In the genomic region with DNA sequence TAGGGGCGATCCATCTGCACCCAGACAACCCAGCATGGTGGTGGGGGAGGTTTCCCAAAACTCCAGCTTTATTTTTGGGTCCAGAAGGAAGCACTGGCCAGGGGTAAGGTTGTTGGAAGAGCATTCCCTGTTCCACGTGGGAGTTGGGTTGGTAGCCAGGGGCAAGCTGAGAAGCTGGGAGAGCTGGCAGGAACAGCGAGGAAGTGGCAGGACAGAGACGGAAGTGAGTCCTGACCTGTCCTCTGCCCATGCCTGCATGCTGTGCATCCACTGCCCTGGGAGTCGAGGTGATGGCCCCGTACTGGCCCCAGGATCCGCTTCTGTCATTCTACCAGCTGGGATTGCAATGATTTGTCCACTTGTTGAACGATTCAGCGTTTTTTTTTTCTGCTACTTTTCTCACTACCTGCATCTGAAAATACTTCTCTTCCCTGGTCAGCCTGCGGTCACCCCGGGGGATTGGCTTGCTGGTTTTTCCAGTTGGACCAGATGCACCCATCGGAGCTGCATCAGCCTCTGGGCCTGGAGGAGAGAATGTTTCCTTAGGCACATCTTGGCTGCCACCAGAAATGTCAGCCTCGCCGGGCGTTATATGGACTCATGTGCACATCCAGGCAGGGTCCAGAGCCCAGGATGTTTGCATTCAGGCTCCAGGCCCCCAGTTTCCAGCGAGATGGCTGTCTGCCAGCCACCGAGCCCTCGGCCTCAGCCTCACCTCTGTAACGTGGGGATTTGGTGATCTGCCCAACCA, we compare ENCODE assay signal across 24 cellular contexts. TPM values are rescaled to one million over a fixed set of nuclear protein-coding genes. Genes with fewer than 3 reads are reported as not detected.
A peak's percentile ranks its signal among the peaks of the same experiment; 100 is the strongest.
DNase-seq lines count a peak whose midpoint lies in the region; ATAC-seq and TF ChIP-seq lines count a peak whose summit lies in the region.
"Had no signal": no experiment of that assay in that cellular context is flagged by ENCODE, and none has a peak within 500 bp of the region (broad histone marks: within the 10 kb centered on the region; RNA-seq: fewer than 3 reads in every experiment).

No MANE protein-coding gene starts in this region.

- no peaks in the 10 kb centered on the region for H3K9me3 Mint-ChIP-seq in Caco-2 (ENCODE audit: unreplicated experiment)
- H3K9me3 Mint-ChIP-seq: activated naive CD4-positive, alpha-beta T cell treated with anti-CD3 and anti-CD28 coated beads for 36 hours; nephron progenitor cell; T-helper 1 cell treated with Interleukin-12 subunit alpha and Interleukin-12 subunit beta and Interleukin-4 antibody, amounts not matched to agents 30 μg/mL and 1 μg/mL, for 36 hours had no signal

- H3K4me3 ChIP-seq in Caco-2 (ENCODE audit: low read depth, low read length) (no peak overlapping the region), epithelial cell of esophagus (ENCODE audit: low read length) (no peak overlapping the region)
- H3K4me3 ChIP-seq: heart right ventricle, SJCRH30, skin epidermis had no signal

- DNase-seq in Caco-2 (peak; percentile 71), epithelial cell of esophagus (ENCODE audit: low read depth) (peak; percentile 58), mucosa of gallbladder (ENCODE audit: low spot score) (peak; percentile 72), activated gamma-delta T cell (lab: John Stamatoyannopoulos, UW) (no peak), NCI-H187 (lab: John Stamatoyannopoulos, UW) (no peak)
- DNase-seq: activated CD4-positive, alpha-beta T cell treated with anti-CD3 and anti-CD28 coated beads, Interleukin-2, amount 50 U/mL, for 4 hours; activated naive CD4-positive, alpha-beta T cell treated with anti-CD3 and anti-CD28 coated beads for 36 hours; activated T-cell treated with anti-CD3 and anti-CD28 coated beads for 4 hours; anterior cingulate cortex; DMS153; effector memory CD4-positive, alpha-beta T cell; heart right ventricle; mesenchymal stem cell; NCI-H2081; nephron progenitor cell; SJCRH30; WERI-Rb-1 had no signal

- peaks cover 8% of the 10 kb centered on the region for H3K36me3 Mint-ChIP-seq in Caco-2 (ENCODE audit: insufficient read depth, unreplicated experiment)

- TF ChIP-seq RAD21 in Ishikawa (IDR thresholded peaks at IDR 0.05; ENCODE audit: low read depth), result 0 out of 2 replicates have a peak, but pooled peaks have one; percentile 10

- peaks cover 11% of the 10 kb centered on the region for H3K4me1 ChIP-seq in Caco-2
- H3K4me1 ChIP-seq: heart right ventricle, SJCRH30 had no signal

- TF ChIP-seq CTCF in Caco-2 (IDR thresholded peaks at IDR 0.05; ENCODE audit: insufficient read depth in 1 of 2, low read depth in 1 of 2, low read length in 1 of 2, severe bottlenecking in 1 of 2, unreplicated experiment in 1 of 2) (no peak), epithelial cell of esophagus (IDR thresholded peaks at IDR 0.05; ENCODE audit: insufficient read depth, low read depth, low read length, missing control alignments) (no peak)

- no peaks in the 10 kb centered on the region for H3K27me3 ChIP-seq in Caco-2 (replicated peaks; ENCODE audit: control insufficient read depth, insufficient read depth, low read length)

- intact Hi-C loops in Caco-2 (cut with micrococcal nuclease; ENCODE audit: unreplicated experiment), result no loop called here

- CTCF ChIA-PET in Caco-2 (lab: Charles Lee), result interaction anchor here (0.6 to 0.7 kb wide), 2 partner anchors 29 to 42 kb away, joined by 3 to 5 read pairs; partner anchors contain the start of gene TMPRSS2

- TF ChIP-seq EP300 in Ishikawa (IDR thresholded peaks at IDR 0.05; ENCODE audit: borderline replicate concordance), result peak; percentile 68

- no peaks in the 10 kb centered on the region for H3K27me3 Mint-ChIP-seq in Caco-2 (ENCODE audit: insufficient read depth, unreplicated experiment)

- H3K4me3 Mint-ChIP-seq in Caco-2 (ENCODE audit: unreplicated experiment), result peak overlapping the region; percentile 48
- H3K4me3 Mint-ChIP-seq: activated naive CD4-positive, alpha-beta T cell treated with anti-CD3 and anti-CD28 coated beads for 36 hours; nephron progenitor cell; T-helper 1 cell treated with Interleukin-12 subunit alpha and Interleukin-12 subunit beta and Interleukin-4 antibody, amounts not matched to agents 30 μg/mL and 1 μg/mL, for 36 hours had no signal

- peak overlapping the region; percentile 63 for H3K27ac Mint-ChIP-seq in Caco-2 (ENCODE audit: unreplicated experiment)
- H3K27ac Mint-ChIP-seq: activated naive CD4-positive, alpha-beta T cell treated with anti-CD3 and anti-CD28 coated beads for 36 hours; nephron progenitor cell; progenitor cell of endocrine pancreas; T-helper 1 cell treated with Interleukin-12 subunit alpha and Interleukin-12 subunit beta and Interleukin-4 antibody, amounts not matched to agents 30 μg/mL and 1 μg/mL, for 36 hours had no signal

- ATAC-seq in HG02870 (IDR thresholded peaks at IDR 0.05; ENCODE audit: unreplicated experiment) (no peak), HG02678 (IDR thresholded peaks at IDR 0.05; ENCODE audit: unreplicated experiment) (no peak)
- ATAC-seq: heart right ventricle had no signal

- H3K9me3 ChIP-seq in Caco-2, result no peaks in the 10 kb centered on the region
- H3K9me3 ChIP-seq: heart right ventricle, SJCRH30 had no signal

- no peaks in the 10 kb centered on the region for H3K36me3 ChIP-seq in Caco-2 (ENCODE audit: control insufficient read depth, insufficient read depth, low read length)
- H3K36me3 ChIP-seq: heart right ventricle, SJCRH30, WERI-Rb-1 had no signal

- no TSS peak for BruUV-seq in Caco-2 (replicated peaks; lab: Mats Ljungman, UMichigan)

- peaks cover 30% of the 10 kb centered on the region for H3K4me1 Mint-ChIP-seq in Caco-2 (ENCODE audit: low read depth, unreplicated experiment)

- POLR2A ChIA-PET in Caco-2 (lab: Charles Lee), result no interaction called here

TF ChIP-seq in Ishikawa, 13 proteins besides CTCF, POLR2A, EP300 and RAD21:
- TF ChIP-seq TEAD4 (IDR thresholded peaks at IDR 0.05) (peak; percentile 51; the same call in 1 of the 2 replicates), FOXM1 (IDR thresholded peaks at IDR 0.05; ENCODE audit: borderline replicate concordance, low read depth) (no peak; the same call in 1 of the 2 replicates), REST (IDR thresholded peaks at IDR 0.05; ENCODE audit: low read depth) (no peak), NFIC (IDR thresholded peaks at IDR 0.05) (peak; percentile 76), MAX (IDR thresholded peaks at IDR 0.05) (peak; percentile 63), CREB1 (IDR thresholded peaks at IDR 0.05; ENCODE audit: low read depth) (no peak), USF1 (IDR thresholded peaks at IDR 0.05) (no peak; the same call in 1 of the 2 replicates), ZBTB7A (IDR thresholded peaks at IDR 0.05; ENCODE audit: low read depth) (no peak; the same call in 1 of the 2 replicates), EGR1 (IDR thresholded peaks at IDR 0.05) (no peak), CEBPB (IDR thresholded peaks at IDR 0.05) (no peak), TCF12 (IDR thresholded peaks at IDR 0.05; ENCODE audit: low read depth) (peak; percentile 89), TAF1 (IDR thresholded peaks at IDR 0.05; ENCODE audit: low read depth) (no peak), YY1 (IDR thresholded peaks at IDR 0.05; ENCODE audit: low read depth) (peak; percentile 58)

RNA-seq across cellular contexts. Expression of gene TMPRSS2, which starts 28.3 kb away (rescaled TPM):
- total RNA-seq in Caco-2 (2022), result 71.0 and 74.9 TPM in 2 replicates
- total RNA-seq in mucosa of gallbladder, result 147 TPM
- total RNA-seq: activated naive CD4-positive, alpha-beta T cell treated with anti-CD3 and anti-CD28 coated beads for 36 hours; heart right ventricle; NCI-H460; SJCRH30 had no signal

Comparison
In these comparisons a context has a peak if more than half of its experiments do, and no peak if none do; other contexts are left out.
1. DNase-seq: peak in Caco-2 (2 of 2), epithelial cell of esophagus (single experiment) and mucosa of gallbladder (single experiment); none in activated gamma-delta T cell (single experiment) and NCI-H187 (0 of 2).